In the genomic region with DNA sequence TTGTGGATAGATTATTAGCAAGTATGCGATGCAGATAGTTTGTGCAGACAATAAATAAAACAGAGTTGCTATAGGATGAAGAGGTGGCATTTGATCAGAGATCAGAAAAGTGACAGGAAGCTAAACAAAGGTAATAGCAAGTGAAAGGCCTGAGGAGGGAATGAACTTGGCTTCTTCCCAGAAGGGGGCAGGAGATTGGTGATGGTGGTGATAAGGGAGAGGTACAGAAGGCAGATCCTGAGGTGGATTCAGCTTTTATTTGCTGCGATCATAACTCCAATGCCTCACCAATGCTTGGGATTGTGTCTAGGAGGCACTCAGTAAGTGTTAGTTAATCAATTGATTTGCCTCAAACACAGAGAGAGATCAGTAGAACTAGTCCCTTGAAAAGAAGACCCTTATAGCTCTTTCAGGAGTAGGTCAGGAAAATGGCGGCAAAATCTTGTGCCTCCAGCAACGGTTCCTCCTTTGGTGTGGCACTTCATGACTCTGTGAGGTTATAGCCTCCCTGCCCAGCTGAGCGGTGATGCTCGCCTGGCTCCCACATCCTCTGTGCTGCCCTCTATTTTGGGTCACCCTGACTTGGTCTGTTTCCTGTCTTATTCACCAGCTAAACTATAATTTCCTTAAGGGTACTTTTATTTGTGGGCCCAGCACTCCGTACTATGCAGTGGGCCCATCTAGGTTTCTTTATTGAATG, we compare ENCODE assay signal across 9 cellular contexts. TPM values are rescaled to one million over a fixed set of nuclear protein-coding genes. Genes with fewer than 3 reads are reported as not detected.
DNase-seq lines count a peak whose midpoint lies in the region; ATAC-seq, FAIRE-seq and TF ChIP-seq lines count a peak whose summit lies in the region.
"Had no signal": no experiment of that assay in that cellular context is flagged by ENCODE, and none has a peak within 500 bp of the region (broad histone marks: within the 10 kb centered on the region; RNA-seq: fewer than 3 reads in every experiment).

No MANE protein-coding gene starts in this region.

- no peak for TF ChIP-seq POLR2A in H54 (IDR thresholded peaks at IDR 0.05; ENCODE audit: low read depth, low read length)

- peak overlapping the region; percentile 10 for H3K27ac ChIP-seq in astrocyte (ENCODE audit: low read depth, low read length)

- peaks cover 17% of the 10 kb centered on the region for H3K4me1 Mint-ChIP-seq in astrocyte (ENCODE audit: low read depth, unreplicated experiment)
- peaks cover 82 to 96% of the 10 kb centered on the region in 2 donors for H3K4me1 Mint-ChIP-seq in natural killer cell

- ATAC-seq in Right ventricle myocardium inferior: peak; percentile 23
- ATAC-seq in natural killer cell: peak; percentile 61 to 80 (median 79)
- ATAC-seq in HG02981 (IDR thresholded peaks at IDR 0.05; ENCODE audit: unreplicated experiment): no peak

- H3K4me1 ChIP-seq in astrocyte (ENCODE audit: insufficient read depth, low read length): peaks cover 1% of the 10 kb centered on the region

- H2AFZ ChIP-seq in astrocyte (ENCODE audit: low read depth, low read length): no peak overlapping the region

- H3K9me3 ChIP-seq in astrocyte (ENCODE audit: insufficient read depth, low read depth, low read length): no peaks in the 10 kb centered on the region

- intact Hi-C loops in Right ventricle myocardium inferior (cut with DNase I): no loop called here
- intact Hi-C loops in cardiac septum (cut with DNase I): loop anchor here (2.0 kb wide), 1 partner anchor 15 kb away; no protein-coding TSS in a partner anchor
- intact Hi-C loops in natural killer cell (cut with micrococcal nuclease): loop anchor here (1.0 to 2.0 kb wide), 3 partner anchors 13 to 33 kb away; no protein-coding TSS in a partner anchor

- H3K4me2 ChIP-seq in astrocyte (ENCODE audit: low read length): no peak overlapping the region

- no peak overlapping the region for H3K9ac ChIP-seq in astrocyte (ENCODE audit: low read length)

- peaks cover 43% of the 10 kb centered on the region for H4K20me1 ChIP-seq in astrocyte (ENCODE audit: insufficient read depth, low read length)

- no peaks in the 10 kb centered on the region for H3K27me3 Mint-ChIP-seq in astrocyte (ENCODE audit: low read depth, unreplicated experiment)
- H3K27me3 Mint-ChIP-seq in natural killer cell (ENCODE audit: low read depth in 2 of 2): no peaks in the 10 kb centered on the region

- DNase-seq in Right ventricle myocardium inferior (ENCODE audit: missing footprints): no peak
- DNase-seq in cardiac septum (ENCODE audit: low spot score): no peak
- DNase-seq in astrocyte (ENCODE audit: low read depth): no peak
- peak; percentile 58 for DNase-seq in natural killer cell
- no peak for DNase-seq in globus pallidus (ENCODE audit: low spot score)
- DNase-seq in NCI-H2171 treated with DMSO at 0.1 percent for 48 hours (lab: John Stamatoyannopoulos, UW): no peak
- DNase-seq in H54 (ENCODE audit: insufficient read length, low spot score): no peak
- DNase-seq: cerebellar nuclear complex had no signal

- peaks cover 78% of the 10 kb centered on the region for H3K79me2 ChIP-seq in astrocyte (ENCODE audit: insufficient read depth, low read length)

- H3K4me3 Mint-ChIP-seq in astrocyte (ENCODE audit: unreplicated experiment) (no peak overlapping the region), natural killer cell (peak overlapping the region; percentile 62)

- H3K27ac Mint-ChIP-seq in astrocyte (ENCODE audit: unreplicated experiment) (no peak overlapping the region), natural killer cell (peak overlapping the region; percentile 75 to 84)

- no peaks in the 10 kb centered on the region for H3K9me3 Mint-ChIP-seq in astrocyte (ENCODE audit: unreplicated experiment)
- no peaks in the 10 kb centered on the region for H3K9me3 Mint-ChIP-seq in natural killer cell

- no peaks in the 10 kb centered on the region for H3K27me3 ChIP-seq in astrocyte (ENCODE audit: insufficient read depth, low read length)

- no peak overlapping the region for H3K4me3 ChIP-seq in astrocyte (ENCODE audit: insufficient read depth, low read depth, low read length)

- H3K36me3 Mint-ChIP-seq in astrocyte (ENCODE audit: low read depth, unreplicated experiment) (peaks cover 20% of the 10 kb centered on the region), natural killer cell (peaks cover 13% of the 10 kb centered on the region)

- TF ChIP-seq CTCF in astrocyte (IDR thresholded peaks at IDR 0.05; ENCODE audit: insufficient read depth, low read depth, low read length): no peak
- TF ChIP-seq CTCF in natural killer cell (IDR thresholded peaks at IDR 0.05): no peak

- peaks cover 35% of the 10 kb centered on the region for H3K36me3 ChIP-seq in astrocyte (ENCODE audit: insufficient read depth, low read length)

- FAIRE-seq in astrocyte (lab: Jason Lieb, UNC) (no peak), H54 (lab: Jason Lieb, UNC) (no peak)

RNA-seq across cellular contexts. Expression of a gene that starts 37.5 kb away (rescaled TPM):
- 186 TPM for total RNA-seq in Right ventricle myocardium inferior
- 66.7 TPM for total RNA-seq in cardiac septum
- 39.9 and 44.1 TPM in 2 replicates for total RNA-seq in astrocyte
- 100 to 1,000 TPM in 1 of 3 donors, 10 to 100 TPM in 2; 70.4 to 113 (median 99.3) TPM for total RNA-seq in natural killer cell
